32 cellular contexts compared by ENCODE assay signal in genomic region chr1:217105432-217105831, GRCh38.
"Had no signal": no experiment of that assay in that cellular context is flagged by ENCODE, and none has a peak within 500 bp of the region (broad histone marks: within the 10 kb centered on the region; RNA-seq: fewer than 3 reads in every experiment).

No MANE protein-coding gene starts in this region.

- H3K27ac ChIP-seq: adrenal gland, cardiac muscle cell, coronary artery, dorsolateral prefrontal cortex, gastrocnemius medialis, hepatocyte, left ventricle myocardium inferior, ovary, prostate gland, skin epidermis, thoracic aorta had no signal

- H3K27ac Mint-ChIP-seq: activated naive CD4-positive, alpha-beta T cell treated with anti-CD3 and anti-CD28 coated beads for 36 hours; activated naive CD8-positive, alpha-beta T cell treated with anti-CD3 and anti-CD28 coated beads for 36 hours; activated T-helper 1 cell treated with anti-CD3 and anti-CD28 coated beads, Interleukin-12 subunit alpha, Interleukin-12 subunit beta, Interleukin-2, Interleukin-4 antibody, amounts not matched to agents 30 ng/mL and 10 ng/mL and 1 ng/mL, durations not matched to agents 14 hours and 24 hours and 36 hours; nephron; stimulated activated effector memory CD8-positive, alpha-beta T cell treated with anti-CD3 and anti-CD28 coated beads, Interleukin-12 subunit alpha, Interleukin-12 subunit beta, amount 100 ng/mL, for 72 hours; stimulated activated naive CD8-positive, alpha-beta T cell treated with anti-CD3 and anti-CD28 coated beads, Interleukin-15, Interleukin-2, amounts not matched to agents 100 ng/mL and 50 ng/mL, for 24 hours had no signal

- H3K4me3 ChIP-seq: adrenal gland, body of pancreas, cardiac muscle cell, coronary artery, dorsolateral prefrontal cortex, gastrocnemius medialis, hepatocyte, left ventricle myocardium inferior, ovary, prostate gland, skin epidermis, thoracic aorta had no signal

- H3K36me3 Mint-ChIP-seq: activated naive CD8-positive, alpha-beta T cell treated with anti-CD3 and anti-CD28 coated beads for 36 hours; stimulated activated effector memory CD8-positive, alpha-beta T cell treated with anti-CD3 and anti-CD28 coated beads, Interleukin-12 subunit alpha, Interleukin-12 subunit beta, amount 100 ng/mL, for 72 hours had no signal

- H3K27me3 Mint-ChIP-seq: activated naive CD8-positive, alpha-beta T cell treated with anti-CD3 and anti-CD28 coated beads for 36 hours; stimulated activated naive CD8-positive, alpha-beta T cell treated with anti-CD3 and anti-CD28 coated beads, Interleukin-15, Interleukin-2, amounts not matched to agents 100 ng/mL and 50 ng/mL, for 24 hours had no signal

- H3K9me3 ChIP-seq: adrenal gland, body of pancreas, gastrocnemius medialis, left ventricle myocardium inferior, ovary, prostate gland, thoracic aorta had no signal

- DNase-seq: activated CD4-positive, alpha-beta T cell treated with anti-CD3 and anti-CD28 coated beads for 4 hours; activated CD4-positive, alpha-beta T cell treated with anti-CD3 and anti-CD28 coated beads, Interleukin-2, amount 50 U/mL, for 48 hours; activated CD8-positive, alpha-beta memory T cell treated with anti-CD3 and anti-CD28 coated beads for 24 hours; activated effector memory CD4-positive, alpha-beta T cell treated with anti-CD3 and anti-CD28 coated beads, Interleukin-2, amount 50 U/mL, for 16 hours; activated naive CD4-positive, alpha-beta T cell treated with anti-CD3 and anti-CD28 coated beads for 36 hours; activated naive CD8-positive, alpha-beta T cell treated with anti-CD3 and anti-CD28 coated beads for 36 hours; activated T-cell treated with anti-CD3 and anti-CD28 coated beads, Interleukin-2, amount 50 U/mL, for 1 hour; adrenal gland; aorta; body of pancreas; dorsolateral prefrontal cortex; effector memory CD4-positive, alpha-beta T cell; gastrocnemius medialis; glutamatergic neuron; islet precursor cell; left ventricle myocardium inferior; ovary; retina; stimulated activated CD4-positive, alpha-beta T cell treated with anti-CD3 and anti-CD28 coated beads, Interleukin-12 subunit alpha, Interleukin-12 subunit beta, amount 100 ng/mL, for 4 hours; stimulated activated CD4-positive, alpha-beta T cell treated with anti-CD3 and anti-CD28 coated beads, Interleukin-4, amount 100 ng/mL, for 24 hours; trophoblast cell had no signal

- H3K4me2 ChIP-seq: hepatocyte had no signal

- H3K9me3 Mint-ChIP-seq: activated naive CD8-positive, alpha-beta T cell treated with anti-CD3 and anti-CD28 coated beads for 36 hours; activated T-helper 1 cell treated with anti-CD3 and anti-CD28 coated beads, Interleukin-12 subunit alpha, Interleukin-12 subunit beta, Interleukin-2, Interleukin-4 antibody, amounts not matched to agents 30 ng/mL and 10 ng/mL and 1 ng/mL, durations not matched to agents 14 hours and 24 hours and 36 hours; nephron had no signal

- ATAC-seq: body of pancreas; gastrocnemius medialis; sciatic nerve; stimulated activated effector memory CD8-positive, alpha-beta T cell treated with anti-CD3 and anti-CD28 coated beads, Interleukin-12 subunit alpha, Interleukin-12 subunit beta, amount 100 ng/mL, for 72 hours had no signal

- H3K27me3 ChIP-seq: adrenal gland, body of pancreas, cardiac muscle cell, dorsolateral prefrontal cortex, gastrocnemius medialis, hepatocyte, ovary had no signal

- H3K4me3 Mint-ChIP-seq: activated naive CD4-positive, alpha-beta T cell treated with anti-CD3 and anti-CD28 coated beads for 36 hours; activated naive CD8-positive, alpha-beta T cell treated with anti-CD3 and anti-CD28 coated beads for 36 hours; activated T-helper 1 cell treated with anti-CD3 and anti-CD28 coated beads, Interleukin-12 subunit alpha, Interleukin-12 subunit beta, Interleukin-2, Interleukin-4 antibody, amounts not matched to agents 30 ng/mL and 10 ng/mL and 1 ng/mL, durations not matched to agents 14 hours and 24 hours and 36 hours; nephron; stimulated activated effector memory CD8-positive, alpha-beta T cell treated with anti-CD3 and anti-CD28 coated beads, Interleukin-12 subunit alpha, Interleukin-12 subunit beta, amount 100 ng/mL, for 72 hours; stimulated activated naive CD8-positive, alpha-beta T cell treated with anti-CD3 and anti-CD28 coated beads, Interleukin-15, Interleukin-2, amounts not matched to agents 100 ng/mL and 50 ng/mL, for 24 hours had no signal

- H2AFZ ChIP-seq: hepatocyte had no signal

- H3K4me1 Mint-ChIP-seq: activated naive CD8-positive, alpha-beta T cell treated with anti-CD3 and anti-CD28 coated beads for 36 hours; stimulated activated effector memory CD8-positive, alpha-beta T cell treated with anti-CD3 and anti-CD28 coated beads, Interleukin-12 subunit alpha, Interleukin-12 subunit beta, amount 100 ng/mL, for 72 hours had no signal

- H3K4me1 ChIP-seq: adrenal gland, body of pancreas, gastrocnemius medialis, left ventricle myocardium inferior, prostate gland had no signal

- H3K36me3 ChIP-seq: adrenal gland, cardiac muscle cell, gastrocnemius medialis, left ventricle myocardium inferior, ovary, prostate gland, thoracic aorta had no signal

- H3K79me2 ChIP-seq: hepatocyte had no signal
